8 cellular contexts compared by ENCODE assay signal in genomic region chr15:82810061-82810862, GRCh38. TPM values are rescaled to one million over a fixed set of nuclear protein-coding genes. Genes with fewer than 3 reads are reported as not detected.
DNase-seq lines count a peak whose midpoint lies in the region; FAIRE-seq and TF ChIP-seq lines count a peak whose summit lies in the region.

No MANE protein-coding gene starts in this region.

- H3K27me3 Mint-ChIP-seq in HFFc6 (ENCODE audit: insufficient read depth) (no peaks in the 10 kb centered on the region), neural crest cell (ENCODE audit: low read depth) (no peaks in the 10 kb centered on the region)

- no peak for FAIRE-seq in HTR-8/SVneo (lab: Jason Lieb, UNC)

- DNase-seq in NCI-H2227 (lab: John Stamatoyannopoulos, UW; ENCODE audit: unreplicated experiment) (peak; percentile 65), NCI-H2227 treated with DMSO at 0.1 percent for 48 hours (lab: John Stamatoyannopoulos, UW) (no peak), HFFc6 (peak; percentile 29), NCI-H2171 (lab: John Stamatoyannopoulos, UW) (peak; percentile 55), activated T-cell treated with anti-CD3 and anti-CD28 coated beads for 48 hours (ENCODE audit: low read depth) (peak; percentile 31), fibroblast of gingiva (ENCODE audit: low read depth) (peak; percentile 81), neural crest cell (ENCODE audit: low read depth, low spot score) (no peak), HTR-8/SVneo (ENCODE audit: insufficient read length, low spot score) (no peak)

- H3K36me3 Mint-ChIP-seq in HFFc6 (ENCODE audit: low read depth) (peaks cover 14% of the 10 kb centered on the region; the same call in 1 of the 2 replicates), neural crest cell (ENCODE audit: low read depth) (peaks cover 2% of the 10 kb centered on the region)

- peak overlapping the region; percentile 84 for H3K27ac Mint-ChIP-seq in HFFc6
- peak overlapping the region; percentile 17 for H3K27ac Mint-ChIP-seq in neural crest cell (ENCODE audit: unreplicated experiment)

- H3K9me3 Mint-ChIP-seq in HFFc6 (no peaks in the 10 kb centered on the region), neural crest cell (no peaks in the 10 kb centered on the region)

- TF ChIP-seq CTCF in HFFc6 (IDR thresholded peaks at IDR 0.05) = no peak
- no peak for TF ChIP-seq CTCF in neural crest cell (conservative IDR thresholded peaks at IDR 0.05)

- H3K4me3 Mint-ChIP-seq in HFFc6 = peak overlapping the region; percentile 94
- H3K4me3 Mint-ChIP-seq in neural crest cell = peak overlapping the region; percentile 91

- H3K4me1 Mint-ChIP-seq in HFFc6 (ENCODE audit: low read depth) (peaks cover 30% of the 10 kb centered on the region), neural crest cell (peaks cover 25% of the 10 kb centered on the region)

RNA-seq across cellular contexts. Expression of gene WHAMM, which starts 0.8 kb away (rescaled TPM):
- total RNA-seq in HFFc6 (2021; fragmentation: NEBNext Ultra II Directional; extraction: Animal tissue kit (Norgen Biotek cat#: 25700)) = 1 to 10 TPM; 5.8 to 7.4 (median 6.3) TPM
- total RNA-seq in neural crest cell = 5.8 and 6.3 TPM in 2 replicates

RNA-seq across cellular contexts. Expression of gene FSD2, which starts 4.4 kb away (rescaled TPM):
- total RNA-seq in HFFc6 (2021; fragmentation: NEBNext Ultra II Directional; extraction: Animal tissue kit (Norgen Biotek cat#: 25700)) = not detected
- 0.05 TPM in 1 of 2 replicates, not detected in the other for total RNA-seq in neural crest cell

Comparison
In these comparisons a context has a peak if more than half of its experiments do, and no peak if none do; other contexts are left out.
1. DNase-seq: peak in NCI-H2227 (single experiment), HFFc6 (single experiment), NCI-H2171 (single experiment), activated T-cell treated with anti-CD3 and anti-CD28 coated beads for 48 hours (single experiment) and fibroblast of gingiva (single experiment); none in NCI-H2227 treated with DMSO at 0.1 percent for 48 hours (single experiment), neural crest cell (single experiment) and HTR-8/SVneo (single experiment).